ENCODE assay signal across 24 cellular contexts in genomic region chr13:70784590-70784989, GRCh38.
A peak's percentile ranks its signal among the peaks of the same experiment; 100 is the strongest.
DNase-seq lines count a peak whose midpoint lies in the region; ATAC-seq and TF ChIP-seq lines count a peak whose summit lies in the region.
"Had no signal": no experiment of that assay in that cellular context is flagged by ENCODE, and none has a peak within 500 bp of the region (broad histone marks: within the 10 kb centered on the region; RNA-seq: fewer than 3 reads in every experiment).

No MANE protein-coding gene starts in this region.

- TF ChIP-seq CTCF in SU-DHL-6 (IDR thresholded peaks at IDR 0.05; ENCODE audit: insufficient read depth, low read length, poor library complexity, severe bottlenecking) (no peak), Peyer's patch (IDR thresholded peaks at IDR 0.05) (no peak)

- no peaks in the 10 kb centered on the region for H3F3A ChIP-seq in SU-DHL-6 (ENCODE audit: insufficient read depth)

- H3K27me3 ChIP-seq in SU-DHL-6 (ENCODE audit: low read length) = no peaks in the 10 kb centered on the region
- H3K27me3 ChIP-seq in Peyer's patch = no peaks in the 10 kb centered on the region

- H4K20me1 ChIP-seq in SU-DHL-6 (ENCODE audit: low read depth, low read length) = no peaks in the 10 kb centered on the region

- H3K9ac ChIP-seq in SU-DHL-6 (ENCODE audit: low read length) = no peak overlapping the region

- H3K9me2 ChIP-seq in SU-DHL-6 (replicated peaks; ENCODE audit: insufficient read depth, low read length) = no peaks in the 10 kb centered on the region

- no peak for ATAC-seq in GM21825 (IDR thresholded peaks at IDR 0.05; ENCODE audit: unreplicated experiment)
- no peak for ATAC-seq in HG02798 (IDR thresholded peaks at IDR 0.05; ENCODE audit: poor library complexity, unreplicated experiment)
- ATAC-seq: A549, GM12878, HepG2, T-helper 17 cell had no signal

- no peaks in the 10 kb centered on the region for H3K36me3 ChIP-seq in SU-DHL-6 (ENCODE audit: low read length)
- no peaks in the 10 kb centered on the region for H3K36me3 ChIP-seq in Peyer's patch

- no peaks in the 10 kb centered on the region for H3K79me2 ChIP-seq in SU-DHL-6 (ENCODE audit: insufficient read depth, low read length)

- H3K4me1 ChIP-seq in Peyer's patch = no peaks in the 10 kb centered on the region
- H3K4me1 ChIP-seq: A549 had no signal

- no peak overlapping the region for H3K4me2 ChIP-seq in SU-DHL-6 (ENCODE audit: low read depth, low read length, poor library complexity, severe bottlenecking)
- H3K4me2 ChIP-seq: A549, PC-9 had no signal

- H3K4me3 ChIP-seq in SU-DHL-6 (ENCODE audit: insufficient read depth, low read length, poor library complexity, severe bottlenecking) = no peak overlapping the region
- H3K4me3 ChIP-seq in Peyer's patch = no peak overlapping the region
- H3K4me3 ChIP-seq: A549, GM12878, PC-9 had no signal

- H2AFZ ChIP-seq in SU-DHL-6 (ENCODE audit: low read depth, low read length, severe bottlenecking) = peak overlapping the region; percentile 42
- H2AFZ ChIP-seq: PC-9 had no signal

- H3K9me3 ChIP-seq in SU-DHL-6 (ENCODE audit: insufficient read depth, low read length) (no peaks in the 10 kb centered on the region), Peyer's patch (no peaks in the 10 kb centered on the region)
- H3K9me3 ChIP-seq: A549 had no signal

- no peak for TF ChIP-seq POLR2A in Peyer's patch (IDR thresholded peaks at IDR 0.05)

- no peak overlapping the region for H3K27ac ChIP-seq in SU-DHL-6 (ENCODE audit: low read depth, low read length)
- H3K27ac ChIP-seq in Peyer's patch = no peak overlapping the region
- H3K27ac ChIP-seq: A549, PC-9, RWPE1 had no signal

- peak; percentile 41 for DNase-seq in NCI-H748 (lab: John Stamatoyannopoulos, UW; ENCODE audit: unreplicated experiment)
- no peak for DNase-seq in NCI-H748 treated with DMSO at 0.1 percent for 48 hours (lab: John Stamatoyannopoulos, UW)
- DNase-seq in NCI-H524 treated with DMSO at 0.1 percent for 48 hours (lab: John Stamatoyannopoulos, UW) = peak; percentile 63
- no peak for DNase-seq in Peyer's patch
- DNase-seq: C1 segment of cervical spinal cord; CD4-positive, alpha-beta memory T cell; COR-L47; DMS79; EL; GDM1; Karpas-422; NCI-H2227 treated with DMSO at 0.1 percent for 48 hours; NCI-H774; PC-9; SHP77; T-helper 17 cell; T1000 had no signal

Comparison
In these comparisons a context has a peak if more than half of its experiments do, and no peak if none do; other contexts are left out.
1. DNase-seq: peak in NCI-H748 (single experiment) and NCI-H524 treated with DMSO at 0.1 percent for 48 hours (single experiment); none in NCI-H748 treated with DMSO at 0.1 percent for 48 hours (single experiment) and Peyer's patch (0 of 3).